Comparison of ENCODE assay signal across 21 cellular contexts in genomic region chr3:130967281-130967680, GRCh38. TPM values are rescaled to one million over a fixed set of nuclear protein-coding genes. Genes with fewer than 3 reads are reported as not detected.
A peak's percentile ranks its signal among the peaks of the same experiment; 100 is the strongest.
DNase-seq lines count a peak whose midpoint lies in the region; ATAC-seq, FAIRE-seq and TF ChIP-seq lines count a peak whose summit lies in the region.
"Had no signal": no experiment of that assay in that cellular context is flagged by ENCODE, and none has a peak within 500 bp of the region (broad histone marks: within the 10 kb centered on the region; RNA-seq: fewer than 3 reads in every experiment).

No MANE protein-coding gene starts in this region.

- RAD21 ChIA-PET in GM12878 (lab: Charles Lee; ENCODE audit: unreplicated experiment), result no interaction called here

- H3K36me3 ChIP-seq in ACC112 (ENCODE audit: insufficient read depth, low read length) (peaks cover 21% of the 10 kb centered on the region), GM12878 (ENCODE audit: control insufficient read depth in 2 of 2, insufficient read depth in 2 of 2, low read length in 1 of 2) (peaks cover 10 to 22% of the 10 kb centered on the region in 2 experiments), smooth muscle cell (ENCODE audit: low read depth) (no peaks in the 10 kb centered on the region), pancreas (peaks cover 0 to 15% (median 7%) of the 10 kb centered on the region in 3 donors)

- ATAC-seq in GM12878 (no peak), pancreas (no peak), GM21367 (IDR thresholded peaks at IDR 0.05; ENCODE audit: unreplicated experiment) (no peak)

- POLR2A ChIA-PET in GM12878 (lab: Charles Lee), result no interaction called here

- CTCF ChIA-PET in GM12878 (lab: Yijun Ruan, JAX), result interaction anchor here (1.3 to 1.5 kb wide), 2 partner anchors 16 to 31 kb away, joined by 3 to 5 read pairs; no protein-coding TSS in a partner anchor

- no peak for TF ChIP-seq EP300 in GM12878 (IDR thresholded peaks at IDR 0.05; ENCODE audit: borderline replicate concordance in 1 of 2, control insufficient read depth in 1 of 2, low read depth in 2 of 2, low read length in 2 of 2)

- H3K27me3 Mint-ChIP-seq in HFFc6 (ENCODE audit: insufficient read depth), result no peaks in the 10 kb centered on the region
- H3K27me3 Mint-ChIP-seq: CD4-positive, alpha-beta memory T cell; IgD-negative memory B cell had no signal

- DNase-seq in HFFc6 (no peak), GM12878 (ENCODE audit: low read depth, low spot score) (no peak), smooth muscle cell (lab: John Stamatoyannopoulos, UW; ENCODE audit: unreplicated experiment) (no peak), pancreas (no peak), GM13977 (ENCODE audit: low spot score) (no peak)
- DNase-seq: AML-193; CD4-positive, alpha-beta memory T cell; DMS 273 treated with DMSO at 0.1 percent for 48 hours; DMS53; DND-41; EL; H9; Kasumi-1; KG1 had no signal

- H3K79me2 ChIP-seq in ACC112 (ENCODE audit: control insufficient read depth, insufficient read depth, low read length, unreplicated experiment) (no peaks in the 10 kb centered on the region), GM12878 (ENCODE audit: control insufficient read depth, insufficient read depth, low read length) (no peaks in the 10 kb centered on the region), smooth muscle cell (ENCODE audit: low read depth) (no peaks in the 10 kb centered on the region)

- no peak for TF ChIP-seq RAD21 in GM12878 (IDR thresholded peaks at IDR 0.05; ENCODE audit: insufficient read depth, low read depth, low read length)

- 98% methylated on average over 2 of the region's 2 CpGs for WGBS in GM12878 (ENCODE audit: insufficient coverage, insufficient replicate concordance, low lambda C conversion rate, missing lambda C conversion rate)
- 90% methylated on average over 2 of the region's 2 CpGs for WGBS in smooth muscle cell (ENCODE audit: low lambda C conversion rate)
- 97 to 98% methylated on average over 2 of the region's 2 CpGs for WGBS in pancreas, 2 donors

- no peaks in the 10 kb centered on the region for H3K9me3 Mint-ChIP-seq in HFFc6
- H3K9me3 Mint-ChIP-seq: CD4-positive, alpha-beta memory T cell; H9 had no signal

- peaks cover 65% of the 10 kb centered on the region for H3K36me3 Mint-ChIP-seq in HFFc6 (ENCODE audit: low read depth)

- no peak overlapping the region for H3K4me3 Mint-ChIP-seq in HFFc6
- H3K4me3 Mint-ChIP-seq: CD14-positive monocyte; CD4-positive, alpha-beta memory T cell; H9; IgD-negative memory B cell had no signal

- BruUV-seq in GM12878 (replicated peaks; lab: Mats Ljungman, UMichigan), result no TSS peak

- TF ChIP-seq CTCF in HFFc6 (IDR thresholded peaks at IDR 0.05), result no peak
- no peak for TF ChIP-seq CTCF in GM12878 (IDR thresholded peaks at IDR 0.05 in 2 of 3, conservative IDR thresholded peaks at IDR 0.05 in 1 of 3; ENCODE audit: control insufficient read depth in 2 of 3, extremely low read depth in 1 of 3, insufficient read depth in 1 of 3, low read depth in 3 of 3, low read length in 3 of 3)
- TF ChIP-seq CTCF in smooth muscle cell (IDR thresholded peaks at IDR 0.05; ENCODE audit: borderline replicate concordance, insufficient read depth, poor library complexity, severe bottlenecking), result no peak
- no peak for TF ChIP-seq CTCF in pancreas (IDR thresholded peaks at IDR 0.05)
- no peak for TF ChIP-seq CTCF in GM13977 (IDR thresholded peaks at IDR 0.05; ENCODE audit: extremely low read depth, insufficient read depth, missing control alignments)

- TF ChIP-seq POLR2A in GM12878 (IDR thresholded peaks at IDR 0.05; ENCODE audit: low read depth, low read length), result no peak

- H3K27me3 ChIP-seq in ACC112 (ENCODE audit: insufficient read depth, low read length), result no peaks in the 10 kb centered on the region
- no peaks in the 10 kb centered on the region for H3K27me3 ChIP-seq in GM12878 (replicated peaks in 1 of 2; ENCODE audit: control insufficient read depth in 2 of 2, insufficient read depth in 2 of 2, low read length in 1 of 2)
- no peaks in the 10 kb centered on the region for H3K27me3 ChIP-seq in smooth muscle cell (ENCODE audit: low read depth)
- no peaks in the 10 kb centered on the region for H3K27me3 ChIP-seq in pancreas

- peak overlapping the region; percentile 36; the same call in 1 of the 2 replicates for H3K27ac Mint-ChIP-seq in HFFc6
- H3K27ac Mint-ChIP-seq: CD14-positive monocyte; CD4-positive, alpha-beta memory T cell; H9; IgD-negative memory B cell had no signal

- in situ Hi-C loops in GM12878 (cut with MboI) (no loop called here), GM13977 (cut with MboI; ENCODE audit: low pct_unique_long_range_greater_than_20kb, low sequenced_read_pairs, unreplicated experiment) (no loop called here)

- H3K9me3 ChIP-seq in GM12878 (replicated peaks; ENCODE audit: control insufficient read depth, insufficient read depth, low read length) (0 out of 3 replicates have a peak, but pooled peaks cover 2% of the 10 kb centered on the region), smooth muscle cell (replicated peaks; ENCODE audit: low read depth) (no peaks in the 10 kb centered on the region), pancreas (no peaks in the 10 kb centered on the region)

- H3K4me1 Mint-ChIP-seq in HFFc6 (ENCODE audit: low read depth), result peaks cover 84% of the 10 kb centered on the region
- H3K4me1 Mint-ChIP-seq: CD4-positive, alpha-beta memory T cell; IgD-negative memory B cell had no signal

- no peak overlapping the region for H3K4me2 ChIP-seq in GM12878 (ENCODE audit: control insufficient read depth, insufficient read depth)
- H3K4me2 ChIP-seq in smooth muscle cell, result no peak overlapping the region

- peak; percentile 13 for FAIRE-seq in GM12878 (lab: Jason Lieb, UNC)
- FAIRE-seq in pancreas (lab: Jason Lieb, UNC), result no peak
- FAIRE-seq: GM12892, H1 had no signal

- SMC1A ChIA-PET in GM12878 (lab: Charles Lee; ENCODE audit: uncharacterized antibody, unreplicated experiment), result interaction anchor here (0.9 kb wide), 1 partner anchor 15 kb away, joined by 4 read pairs; no protein-coding TSS in a partner anchor

- intact Hi-C loops in GM12878 (cut with micrococcal nuclease; ENCODE audit: unreplicated experiment) (no loop called here), pancreas (cut with DNase I) (no loop called here)

- no peak overlapping the region for H3K9ac ChIP-seq in GM12878 (ENCODE audit: control insufficient read depth, insufficient read depth, low read length)
- no peak overlapping the region for H3K9ac ChIP-seq in smooth muscle cell (ENCODE audit: low read depth)

- H3K4me3 ChIP-seq in ACC112 (ENCODE audit: low read depth, low read length), result no peak overlapping the region
- H3K4me3 ChIP-seq in GM12878, result no peak overlapping the region
- H3K4me3 ChIP-seq in smooth muscle cell, result no peak overlapping the region
- no peak overlapping the region for H3K4me3 ChIP-seq in pancreas

- H3K4me1 ChIP-seq in ACC112 (ENCODE audit: control insufficient read depth, insufficient read depth, low read length, unreplicated experiment) (peaks cover 31% of the 10 kb centered on the region), GM12878 (ENCODE audit: control insufficient read depth, insufficient read depth, low read length) (no peaks in the 10 kb centered on the region), smooth muscle cell (ENCODE audit: low read depth) (peaks cover 38% of the 10 kb centered on the region), pancreas (no peaks in the 10 kb centered on the region)

- peaks cover 3% of the 10 kb centered on the region for H3F3A ChIP-seq in smooth muscle cell (ENCODE audit: low read depth)

- H2AFZ ChIP-seq in ACC112 (ENCODE audit: low read length, unreplicated experiment) (no peak overlapping the region), GM12878 (ENCODE audit: control insufficient read depth, low read depth, low read length) (no peak overlapping the region), smooth muscle cell (ENCODE audit: low read depth) (no peak overlapping the region)

- H3K27ac ChIP-seq in ACC112 (ENCODE audit: low read depth, low read length), result peak overlapping the region; percentile 66
- H3K27ac ChIP-seq in GM12878 (ENCODE audit: control insufficient read depth, insufficient read depth), result no peak overlapping the region
- H3K27ac ChIP-seq in smooth muscle cell (ENCODE audit: low read depth), result peak overlapping the region; percentile 72
- H3K27ac ChIP-seq in pancreas, result no peak overlapping the region
- H3K27ac ChIP-seq: HL-60 had no signal

- H4K20me1 ChIP-seq in GM12878 (ENCODE audit: control insufficient read depth, insufficient read depth), result no peaks in the 10 kb centered on the region
- no peaks in the 10 kb centered on the region for H4K20me1 ChIP-seq in smooth muscle cell (ENCODE audit: low read depth)

RNA-seq across cellular contexts. Expression of gene ASTE1, which starts 59.3 kb away (rescaled TPM):
- 1 to 10 TPM; 3.4 to 5.2 (median 4.0) TPM for total RNA-seq in HFFc6 (2021; fragmentation: NEBNext Ultra II Directional; extraction: Animal tissue kit (Norgen Biotek cat#: 25700))
- total RNA-seq in GM12878 (2013; cell fraction: nucleolus; rRNA removed), result 22.2 and 23.1 TPM in 2 replicates
- total RNA-seq in GM12878 (2014; rRNA removed) (7.3 and 7.7 TPM in 2 replicates), GM12878 (2014; rRNA removed; fragmentation: Illumina TruSeq; extraction: Trizol) (7.0 and 8.8 TPM in 2 replicates), GM12878 (2021) (6.0 and 6.1 TPM in 2 replicates), smooth muscle cell (4.0 and 6.3 TPM in 2 replicates), pancreas (1 to 10 TPM; 2.6 to 4.7 (median 3.2) TPM)
- 4.0 TPM for polyA plus RNA-seq in GM12878 (2011; ENCODE audit: low read depth)
- polyA plus RNA-seq in GM12878 (2011; rRNA removed) (8.4 and 11.3 TPM in 2 replicates), GM12878 (2014; fragmentation: Illumina TruSeq; extraction: Trizol) (8.2 and 9.3 TPM in 2 replicates), GM12878 (2014; fragmentation: Nextera tagmentation; extraction: Ambion mirVana) (10 to 100 TPM in 1 of 2 experiments, 1 to 10 TPM in 1; 8.2 to 12.0 TPM), GM12878 (2014; rRNA removed) (4.1 and 5.1 TPM in 2 replicates), GM12878 (2016; fragmentation: Nextera tagmentation; extraction: Ambion mirVana) (10 to 100 TPM in 1 of 2 experiments, 1 to 10 TPM in 1; 7.5 to 10.5 TPM), smooth muscle cell (3.3 and 3.5 TPM in 2 replicates), pancreas (1 to 10 TPM; 1.5 to 3.5 TPM)
- 4.6 and 5.1 TPM in 2 replicates for polyA plus RNA-seq in GM12878 (2011; cell fraction: cytosol; rRNA removed)
- polyA plus RNA-seq in GM12878 (2011; cell fraction: nucleus; rRNA removed), result 7.0 and 7.4 TPM in 2 replicates
- 3.7 and 3.9 TPM in 2 replicates for polyA plus RNA-seq in GM12878 (2012)
- polyA minus RNA-seq in GM12878 (2011; rRNA and poly(A)+ RNA removed), result 16.7 and 22.3 TPM in 2 replicates
- 2.4 and 4.6 TPM in 2 replicates for polyA minus RNA-seq in GM12878 (2011; cell fraction: cytosol; rRNA and poly(A)+ RNA removed)
- 26.2 and 32.9 TPM in 2 replicates for polyA minus RNA-seq in GM12878 (2011; cell fraction: nucleus; rRNA and poly(A)+ RNA removed)
- total RNA-seq: H1 had no signal

RNA-seq across cellular contexts. Expression of gene NEK11, which starts 59.4 kb away (rescaled TPM):
- total RNA-seq in HFFc6 (2021; fragmentation: NEBNext Ultra II Directional; extraction: Animal tissue kit (Norgen Biotek cat#: 25700)), result 1 to 10 TPM; 2.5 to 4.0 (median 3.1) TPM
- total RNA-seq in GM12878 (2013; cell fraction: nucleolus; rRNA removed), result 4.6 and 5.0 TPM in 2 replicates
- total RNA-seq in GM12878 (2014; rRNA removed) (0.22 and 0.23 TPM in 2 replicates), GM12878 (2014; rRNA removed; fragmentation: Illumina TruSeq; extraction: Trizol) (0.18 and 0.94 TPM in 2 replicates), GM12878 (2021) (0.51 and 0.74 TPM in 2 replicates), smooth muscle cell (3.3 and 7.3 TPM in 2 replicates), pancreas (1 to 10 TPM; 2.4 to 7.2 (median 3.3) TPM)
- not detected for polyA plus RNA-seq in GM12878 (2011; ENCODE audit: low read depth)
- polyA plus RNA-seq in GM12878 (2011; rRNA removed) (0.43 and 0.76 TPM in 2 replicates), GM12878 (2014; fragmentation: Illumina TruSeq; extraction: Trizol) (0.22 and 0.25 TPM in 2 replicates), GM12878 (2014; fragmentation: Nextera tagmentation; extraction: Ambion mirVana) (under 1 TPM; 0.05 to 0.10 TPM), GM12878 (2014; rRNA removed) (0.20 and 0.54 TPM in 2 replicates), GM12878 (2016; fragmentation: Nextera tagmentation; extraction: Ambion mirVana) (under 1 TPM in 1 of 2 experiments, not detected in 1; 0.36 TPM), smooth muscle cell (3.0 TPM in 2 replicates), pancreas (1 to 10 TPM; 2.1 to 4.8 TPM)
- polyA plus RNA-seq in GM12878 (2011; cell fraction: cytosol; rRNA removed), result 0.08 and 0.10 TPM in 2 replicates
- 0.63 and 0.76 TPM in 2 replicates for polyA plus RNA-seq in GM12878 (2011; cell fraction: nucleus; rRNA removed)
- 0.35 TPM in 2 replicates for polyA plus RNA-seq in GM12878 (2012)
- 0.80 and 1.0 TPM in 2 replicates for polyA minus RNA-seq in GM12878 (2011; rRNA and poly(A)+ RNA removed)
- not detected in 2 replicates for polyA minus RNA-seq in GM12878 (2011; cell fraction: cytosol; rRNA and poly(A)+ RNA removed)
- polyA minus RNA-seq in GM12878 (2011; cell fraction: nucleus; rRNA and poly(A)+ RNA removed), result 1.2 and 1.9 TPM in 2 replicates
- total RNA-seq: H1 had no signal

Comparison
In these comparisons a context has a peak if more than half of its experiments do, and no peak if none do; other contexts are left out.
1. H3K27ac ChIP-seq: peak in ACC112 (single experiment) and smooth muscle cell (single experiment); none in GM12878 (single experiment) and pancreas (0 of 4).